ENCODE assay signal across 20 cellular contexts in genomic region chr21:25953659-25954058, GRCh38.
A peak's percentile ranks its signal among the peaks of the same experiment; 100 is the strongest.
DNase-seq lines count a peak whose midpoint lies in the region; ATAC-seq and TF ChIP-seq lines count a peak whose summit lies in the region.
"Had no signal": no experiment of that assay in that cellular context is flagged by ENCODE, and none has a peak within 500 bp of the region (broad histone marks: within the 10 kb centered on the region; RNA-seq: fewer than 3 reads in every experiment).

No MANE protein-coding gene starts in this region.

- H3F3A ChIP-seq in PC-3 (ENCODE audit: low read length, unreplicated experiment) = peaks cover 5% of the 10 kb centered on the region

- H3K4me1 ChIP-seq in PC-3 (ENCODE audit: insufficient read depth, low read length) = peaks cover 25% of the 10 kb centered on the region

- DNase-seq in PC-3 (peak; percentile 46), dermis blood vessel endothelial cell (peak; percentile 79), MV-4-11 (lab: John Stamatoyannopoulos, UW) (no peak)
- DNase-seq in activated CD4-positive, CD25-positive, alpha-beta regulatory T cell (lab: John Stamatoyannopoulos, UW) = no peak
- DNase-seq: CD8-positive, alpha-beta T cell; DMS79 treated with DMSO at 0.1 percent for 48 hours; HFFc6; KG1; MG63; NCI-H1092 treated with DMSO at 0.1 percent for 48 hours; NCI-H2081 treated with DMSO at 0.1 percent for 48 hours; NCI-H510A; NCI-H82; PC-9 had no signal

- POLR2A ChIA-PET in PC-3 (lab: Charles Lee; ENCODE audit: unreplicated experiment) = no interaction called here

- H3K9me2 ChIP-seq in PC-3 (replicated peaks; ENCODE audit: low read length) = no peaks in the 10 kb centered on the region

- no peak for TF ChIP-seq CTCF in PC-3 (conservative IDR thresholded peaks at IDR 0.05; ENCODE audit: low read depth, low read length)

- H3K27ac ChIP-seq in PC-3 (ENCODE audit: low read length) (peak overlapping the region; percentile 71), layer of hippocampus (ENCODE audit: low read depth, low read length) (peak overlapping the region; percentile 24), temporal lobe (ENCODE audit: low read depth, low read length) (peak overlapping the region; percentile 12)
- H3K27ac ChIP-seq: PC-9, SK-N-MC had no signal

- H4K20me1 ChIP-seq in PC-3 (ENCODE audit: low read length) = no peaks in the 10 kb centered on the region

- no peak overlapping the region for H3K9ac ChIP-seq in PC-3 (ENCODE audit: low read length)

- no peaks in the 10 kb centered on the region for H3K9me3 ChIP-seq in PC-3 (ENCODE audit: low read length)
- H3K9me3 ChIP-seq: MG63 had no signal

- peaks cover 25% of the 10 kb centered on the region; the same call in 1 of the 2 replicates for H3K36me3 ChIP-seq in PC-3 (ENCODE audit: low read depth, low read length)

- no peak overlapping the region for H3K4me3 ChIP-seq in PC-3 (ENCODE audit: low read length)
- H3K4me3 ChIP-seq: MG63, PC-9, SK-N-MC had no signal

- H2AFZ ChIP-seq in PC-3 (ENCODE audit: low read length) = no peak overlapping the region
- H2AFZ ChIP-seq: PC-9 had no signal

- no peaks in the 10 kb centered on the region for H3K27me3 ChIP-seq in PC-3 (ENCODE audit: low read length)
- no peaks in the 10 kb centered on the region for H3K27me3 ChIP-seq in layer of hippocampus (ENCODE audit: control insufficient read depth, insufficient read depth, low read length)
- H3K27me3 ChIP-seq: MG63 had no signal

- ATAC-seq in PC-3 (peak; percentile 27), HG03460 (IDR thresholded peaks at IDR 0.05; ENCODE audit: unreplicated experiment) (no peak), GM21390 (IDR thresholded peaks at IDR 0.05; ENCODE audit: unreplicated experiment) (no peak)
- ATAC-seq: CD8-positive, alpha-beta T cell; HepG2 had no signal

- TSS peak; percentile 3 for BruUV-seq in PC-3 (replicated peaks; lab: Mats Ljungman, UMichigan)

- peak overlapping the region; percentile 4 for H3K4me2 ChIP-seq in PC-3 (ENCODE audit: low read length)
- H3K4me2 ChIP-seq: PC-9 had no signal

- CTCF ChIA-PET in PC-3 (lab: Charles Lee) = no interaction called here

- H3K79me2 ChIP-seq in PC-3 (ENCODE audit: low read length) = no peaks in the 10 kb centered on the region

- intact Hi-C loops in PC-3 (cut with micrococcal nuclease) = no loop called here

Comparison
In these comparisons a context has a peak if more than half of its experiments do, and no peak if none do; other contexts are left out.
1. DNase-seq: peak in PC-3 (single experiment) and dermis blood vessel endothelial cell (single experiment); none in activated CD4-positive, CD25-positive, alpha-beta regulatory T cell (0 of 4) and MV-4-11 (single experiment).
2. H3K27ac ChIP-seq: peak in every context shown above with its lines; median percentile 71 in PC-3; 24 in layer of hippocampus; 12 in temporal lobe.